ENCODE assay signal across 29 cellular contexts in genomic region chr11:93869830-93870229, GRCh38. TPM values are rescaled to one million over a fixed set of nuclear protein-coding genes. Genes with fewer than 3 reads are reported as not detected.
"Had no signal": no experiment of that assay in that cellular context is flagged by ENCODE, and none has a peak within 500 bp of the region (broad histone marks: within the 10 kb centered on the region; RNA-seq: fewer than 3 reads in every experiment).

No MANE protein-coding gene starts in this region.

- H3K9me3 ChIP-seq: adrenal gland, Peyer's patch, SJSA1 had no signal

- H3K4me1 ChIP-seq: adrenal gland, Peyer's patch, SJSA1 had no signal

- H3K27ac ChIP-seq: adrenal gland, Peyer's patch, SJSA1, WERI-Rb-1 had no signal

- H3K27me3 Mint-ChIP-seq: activated CD4-positive, alpha-beta T cell treated with anti-CD3 and anti-CD28 coated beads for 36 hours had no signal

- H3K36me3 ChIP-seq: adrenal gland, Peyer's patch, SJSA1, WERI-Rb-1 had no signal

- DNase-seq: activated CD4-positive, alpha-beta memory T cell treated with anti-CD3 and anti-CD28 coated beads, Interleukin-2, amount 10 ng/mL, durations not matched to agents 7 days and 5 days; activated CD4-positive, alpha-beta T cell treated with anti-CD3 and anti-CD28 coated beads for 36 hours; activated CD4-positive, alpha-beta T cell treated with anti-CD3 and anti-CD28 coated beads, Interleukin-2, amount 50 U/mL, for 1 hour; activated CD8-positive, alpha-beta memory T cell treated with anti-CD3 and anti-CD28 coated beads, Interleukin-2, amount 50 U/mL, for 4 hours; activated naive CD4-positive, alpha-beta T cell treated with anti-CD3 and anti-CD28 coated beads, Interleukin-2, amount 50 U/mL, for 16 hours; activated naive CD8-positive, alpha-beta T cell treated with anti-CD3 and anti-CD28 coated beads, Interleukin-2, amount 10 ng/mL, durations not matched to agents 7 days and 5 days; activated T-cell treated with anti-CD3 and anti-CD28 coated beads, Interleukin-2, amount 50 U/mL, for 1 hour; adrenal gland; anterior cingulate cortex; caudate nucleus; Karpas-422; MM.1S; NCI-H146; NCI-H1930; NCI-H2107; NCI-H2171 treated with DMSO at 0.1 percent for 48 hours; NCI-H226; NCI-H526; NCI-H82; NK-92 treated with Interleukin-12 subunit alpha and Interleukin-12 subunit beta, amount 100 ng/mL, for 24 hours; Peyer's patch; SHP77; SW 1271; WERI-Rb-1 had no signal

- H3K36me3 Mint-ChIP-seq: activated naive CD8-positive, alpha-beta T cell treated with anti-CD3 and anti-CD28 coated beads, Interleukin-2, amount 10 ng/mL, durations not matched to agents 7 days and 5 days had no signal

- H3K9me3 Mint-ChIP-seq: activated CD4-positive, alpha-beta memory T cell treated with anti-CD3 and anti-CD28 coated beads, Interleukin-2, amount 10 ng/mL, durations not matched to agents 7 days and 5 days had no signal

- H3K27ac Mint-ChIP-seq: activated CD4-positive, alpha-beta memory T cell treated with anti-CD3 and anti-CD28 coated beads, Interleukin-2, amount 10 ng/mL, durations not matched to agents 7 days and 5 days; activated CD4-positive, alpha-beta T cell treated with anti-CD3 and anti-CD28 coated beads for 36 hours; activated naive CD8-positive, alpha-beta T cell treated with anti-CD3 and anti-CD28 coated beads, Interleukin-2, amount 10 ng/mL, durations not matched to agents 7 days and 5 days had no signal

- H3K27me3 ChIP-seq: adrenal gland, Peyer's patch, SJSA1 had no signal

- H3K4me3 Mint-ChIP-seq: activated CD4-positive, alpha-beta memory T cell treated with anti-CD3 and anti-CD28 coated beads, Interleukin-2, amount 10 ng/mL, durations not matched to agents 7 days and 5 days; activated CD4-positive, alpha-beta T cell treated with anti-CD3 and anti-CD28 coated beads for 36 hours; activated naive CD8-positive, alpha-beta T cell treated with anti-CD3 and anti-CD28 coated beads, Interleukin-2, amount 10 ng/mL, durations not matched to agents 7 days and 5 days had no signal

- ATAC-seq: activated CD4-positive, alpha-beta T cell treated with anti-CD3 and anti-CD28 coated beads for 36 hours; SK-N-SH treated with all-trans-retinoic acid at 6 μM for 48 hours had no signal

- H3K4me3 ChIP-seq: adrenal gland, Peyer's patch, SJSA1 had no signal

- H3K4me1 Mint-ChIP-seq: activated CD4-positive, alpha-beta memory T cell treated with anti-CD3 and anti-CD28 coated beads, Interleukin-2, amount 10 ng/mL, durations not matched to agents 7 days and 5 days; activated CD4-positive, alpha-beta T cell treated with anti-CD3 and anti-CD28 coated beads for 36 hours; activated naive CD8-positive, alpha-beta T cell treated with anti-CD3 and anti-CD28 coated beads, Interleukin-2, amount 10 ng/mL, durations not matched to agents 7 days and 5 days had no signal

RNA-seq across cellular contexts. Expression of gene VSTM5, which starts 19.4 kb away (rescaled TPM):
- total RNA-seq: activated CD4-positive, alpha-beta memory T cell treated with anti-CD3 and anti-CD28 coated beads, Interleukin-2, amount 10 ng/mL, durations not matched to agents 7 days and 5 days; activated CD4-positive, alpha-beta T cell treated with anti-CD3 and anti-CD28 coated beads for 36 hours; activated CD8-positive, alpha-beta memory T cell treated with anti-CD3 and anti-CD28 coated beads for 36 hours; activated naive CD8-positive, alpha-beta T cell treated with anti-CD3 and anti-CD28 coated beads, Interleukin-2, amount 10 ng/mL, durations not matched to agents 7 days and 5 days; NCI-H460; SJSA1; T-helper 1 cell treated with Interleukin-12 subunit alpha and Interleukin-12 subunit beta and Interleukin-4 antibody, amounts not matched to agents 30 ng/mL and 1 ng/mL, for 36 hours had no signal
